9 cellular contexts compared by ENCODE assay signal in the genomic region with DNA sequence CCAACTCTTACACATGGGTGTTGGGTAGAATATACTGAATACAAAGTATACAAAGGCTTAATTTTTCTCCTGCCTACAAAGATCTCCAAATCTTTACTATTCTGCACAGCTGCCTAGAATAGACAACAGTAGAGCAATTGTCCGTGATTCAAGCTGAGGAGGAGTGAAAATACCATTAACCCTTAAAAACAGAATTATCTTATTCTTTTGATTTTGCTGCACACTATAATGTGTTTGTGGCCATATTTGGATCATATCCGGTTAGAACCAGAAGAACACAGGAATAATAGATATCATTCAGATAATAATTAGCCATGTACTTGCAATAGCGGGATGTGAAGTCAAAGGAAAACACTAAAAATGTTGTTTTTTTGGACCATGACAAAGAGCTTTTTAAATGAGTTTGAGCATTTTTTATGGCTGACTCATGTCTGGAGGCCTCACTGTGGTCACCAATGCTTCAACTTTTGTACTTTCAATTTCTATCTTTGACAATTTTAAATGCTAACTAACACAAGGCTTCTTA.
DNase-seq lines count a peak whose midpoint lies in the region; ATAC-seq and TF ChIP-seq lines count a peak whose summit lies in the region.
"Had no signal": no experiment of that assay in that cellular context is flagged by ENCODE, and none has a peak within 500 bp of the region (broad histone marks: within the 10 kb centered on the region; RNA-seq: fewer than 3 reads in every experiment).

No MANE protein-coding gene starts in this region.

- no peak overlapping the region for H3K4me3 Mint-ChIP-seq in WTC11

- POLR2A ChIA-PET in RWPE1 (lab: Yijun Ruan, JAX; ENCODE audit: low non-redundant PET): no interaction called here
- POLR2A ChIA-PET in WTC11 (lab: Charles Lee): no interaction called here

- TF ChIP-seq CTCF in RWPE1 (conservative IDR thresholded peaks at IDR 0.05; ENCODE audit: low read depth) (no peak), WTC11 (IDR thresholded peaks at IDR 0.05) (no peak)

- ATAC-seq in GM18508 (IDR thresholded peaks at IDR 0.05; ENCODE audit: insufficient read depth, unreplicated experiment) (peak; percentile 79), HG02840 (IDR thresholded peaks at IDR 0.05; ENCODE audit: low FRiP score, unreplicated experiment) (peak; percentile 91), WTC11 (no peak)

- H3K36me3 Mint-ChIP-seq in WTC11: no peaks in the 10 kb centered on the region

- no peak overlapping the region for H3K27ac Mint-ChIP-seq in WTC11

- peaks cover 7% of the 10 kb centered on the region for H3K4me1 Mint-ChIP-seq in WTC11

- H3K27ac ChIP-seq in RWPE1: no peak overlapping the region
- H3K27ac ChIP-seq: epithelial cell of prostate had no signal

- DNase-seq in RWPE1 (ENCODE audit: low spot score) (peak; percentile 8), left kidney (ENCODE audit: low read depth, low spot score) (peak; percentile 5), NCI-H69 (lab: John Stamatoyannopoulos, UW) (no peak), NCI-H2029 (lab: John Stamatoyannopoulos, UW) (no peak), WTC11 (ENCODE audit: low spot score) (no peak)
- DNase-seq in activated CD4-positive, alpha-beta T cell treated with anti-CD3 and anti-CD28 coated beads, Interleukin-2, amount 50 U/mL, for 4 hours: no peak

- no peaks in the 10 kb centered on the region; the same call in 1 of the 2 replicates for H3K27me3 Mint-ChIP-seq in WTC11 (ENCODE audit: low read depth)

- no peaks in the 10 kb centered on the region for H3K9me3 Mint-ChIP-seq in WTC11

- CTCF ChIA-PET in RWPE1 (lab: Yijun Ruan, JAX) (no interaction called here), WTC11 (lab: Charles Lee) (interaction anchor here (1.4 kb wide), 1 partner anchor 24 kb away, joined by 3 read pairs; no protein-coding TSS in a partner anchor)

TF ChIP-seq in WTC11, 78 proteins besides CTCF, POLR2A, EP300 and RAD21:
- TF ChIP-seq JAZF1 (CRISPR knock-in tag; IDR thresholded peaks at IDR 0.05) (no peak), RELA (CRISPR knock-in tag; IDR thresholded peaks at IDR 0.05; ENCODE audit: borderline replicate concordance) (no peak), NFE2L1 (CRISPR knock-in tag; IDR thresholded peaks at IDR 0.05) (no peak)
- TF ChIP-seq, protein P1, sequence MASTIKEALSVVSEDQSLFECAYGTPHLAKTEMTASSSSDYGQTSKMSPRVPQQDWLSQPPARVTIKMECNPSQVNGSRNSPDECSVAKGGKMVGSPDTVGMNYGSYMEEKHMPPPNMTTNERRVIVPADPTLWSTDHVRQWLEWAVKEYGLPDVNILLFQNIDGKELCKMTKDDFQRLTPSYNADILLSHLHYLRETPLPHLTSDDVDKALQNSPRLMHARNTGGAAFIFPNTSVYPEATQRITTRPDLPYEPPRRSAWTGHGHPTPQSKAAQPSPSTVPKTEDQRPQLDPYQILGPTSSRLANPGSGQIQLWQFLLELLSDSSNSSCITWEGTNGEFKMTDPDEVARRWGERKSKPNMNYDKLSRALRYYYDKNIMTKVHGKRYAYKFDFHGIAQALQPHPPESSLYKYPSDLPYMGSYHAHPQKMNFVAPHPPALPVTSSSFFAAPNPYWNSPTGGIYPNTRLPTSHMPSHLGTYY (CRISPR knock-in tag; IDR thresholded peaks at IDR 0.05): no peak
- TF ChIP-seq, protein P2, sequence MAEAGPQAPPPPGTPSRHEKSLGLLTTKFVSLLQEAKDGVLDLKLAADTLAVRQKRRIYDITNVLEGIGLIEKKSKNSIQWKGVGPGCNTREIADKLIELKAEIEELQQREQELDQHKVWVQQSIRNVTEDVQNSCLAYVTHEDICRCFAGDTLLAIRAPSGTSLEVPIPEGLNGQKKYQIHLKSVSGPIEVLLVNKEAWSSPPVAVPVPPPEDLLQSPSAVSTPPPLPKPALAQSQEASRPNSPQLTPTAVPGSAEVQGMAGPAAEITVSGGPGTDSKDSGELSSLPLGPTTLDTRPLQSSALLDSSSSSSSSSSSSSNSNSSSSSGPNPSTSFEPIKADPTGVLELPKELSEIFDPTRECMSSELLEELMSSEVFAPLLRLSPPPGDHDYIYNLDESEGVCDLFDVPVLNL (CRISPR knock-in tag; IDR thresholded peaks at IDR 0.05; ENCODE audit: borderline replicate concordance, low read depth): no peak

Comparison
In these comparisons a context has a peak if more than half of its experiments do, and no peak if none do; other contexts are left out.
1. DNase-seq: peak in RWPE1 (single experiment) and left kidney (single experiment); none in NCI-H69 (single experiment), NCI-H2029 (single experiment), WTC11 (single experiment) and activated CD4-positive, alpha-beta T cell treated with anti-CD3 and anti-CD28 coated beads, Interleukin-2, amount 50 U/mL, for 4 hours (0 of 2).